14 cellular contexts compared by ENCODE assay signal in genomic region chr5:65779643-65780042, GRCh38. TPM values are rescaled to one million over a fixed set of nuclear protein-coding genes. Genes with fewer than 3 reads are reported as not detected.
DNase-seq lines count a peak whose midpoint lies in the region; ATAC-seq, FAIRE-seq and TF ChIP-seq lines count a peak whose summit lies in the region.
"Had no signal": no experiment of that assay in that cellular context is flagged by ENCODE, and none has a peak within 500 bp of the region (broad histone marks: within the 10 kb centered on the region; RNA-seq: fewer than 3 reads in every experiment).

No MANE protein-coding gene starts in this region.

- no peak overlapping the region for H2BK120ac ChIP-seq in mesenchymal stem cell (ENCODE audit: low read depth, low read length)

- no peak for TF ChIP-seq CTCF in A549 (IDR thresholded peaks at IDR 0.05)
- TF ChIP-seq CTCF in GM23338 (conservative IDR thresholded peaks at IDR 0.05; ENCODE audit: low read depth in 2 of 2): no peak
- TF ChIP-seq CTCF in right atrium auricular region (IDR thresholded peaks at IDR 0.05): no peak

- no peak overlapping the region for H3K18ac ChIP-seq in mesenchymal stem cell (ENCODE audit: low read depth in 1 of 2, low read length in 2 of 2)

- peaks cover 6% of the 10 kb centered on the region; the same call in 1 of the 2 replicates for H3K79me2 ChIP-seq in GM23338 (replicated peaks; ENCODE audit: insufficient read depth)

- peak; percentile 67 for FAIRE-seq in A549 (lab: Jason Lieb, UNC)
- FAIRE-seq: RCC 7860 had no signal

- H3F3A ChIP-seq in GM23338 (replicated peaks; ENCODE audit: low read depth): no peaks in the 10 kb centered on the region

- H3K4me3 ChIP-seq in A549 (no peak overlapping the region), mesenchymal stem cell (ENCODE audit: insufficient read depth in 1 of 2, low read depth in 1 of 2, low read length in 2 of 2) (no peak overlapping the region), GM23338 (no peak overlapping the region), right atrium auricular region (no peak overlapping the region)
- H3K4me3 ChIP-seq: upper lobe of left lung had no signal

- 77% methylated on average over 1 of the region's 1 CpG for WGBS in A549 (ENCODE audit: missing lambda C conversion rate)
- 78% methylated on average over 1 of the region's 1 CpG for WGBS in mesenchymal stem cell

- H3K9me3 ChIP-seq in A549: no peaks in the 10 kb centered on the region
- no peaks in the 10 kb centered on the region for H3K9me3 ChIP-seq in mesenchymal stem cell (ENCODE audit: control insufficient read depth, low read length)
- H3K9me3 ChIP-seq in right atrium auricular region: no peaks in the 10 kb centered on the region
- H3K9me3 ChIP-seq: BE2C, upper lobe of left lung had no signal

- H2AK5ac ChIP-seq in mesenchymal stem cell (ENCODE audit: low read length, severe bottlenecking): no peak overlapping the region

- H3K9me3 Mint-ChIP-seq in T-helper 2 cell treated with Interferon-gamma antibody and Interleukin-4, amounts not matched to agents 5 μg/mL and 100 μg/mL, for 36 hours: no peaks in the 10 kb centered on the region
- no peaks in the 10 kb centered on the region for H3K9me3 Mint-ChIP-seq in GM23338
- H3K9me3 Mint-ChIP-seq: IgD-negative memory B cell had no signal

- no peak for TF ChIP-seq EP300 in A549 (IDR thresholded peaks at IDR 0.05)

- H3K79me1 ChIP-seq in mesenchymal stem cell (replicated peaks; ENCODE audit: low read length, poor library complexity, severe bottlenecking): peaks cover 12% of the 10 kb centered on the region

- H3K27me3 Mint-ChIP-seq in T-helper 2 cell treated with Interferon-gamma antibody and Interleukin-4, amounts not matched to agents 5 μg/mL and 100 μg/mL, for 36 hours (ENCODE audit: low read depth): no peaks in the 10 kb centered on the region
- H3K27me3 Mint-ChIP-seq in GM23338 (ENCODE audit: insufficient read depth, low read depth, poor library complexity): no peaks in the 10 kb centered on the region
- H3K27me3 Mint-ChIP-seq: IgD-negative memory B cell had no signal

- H2AFZ ChIP-seq in mesenchymal stem cell (ENCODE audit: low read depth, low read length) (no peak overlapping the region), GM23338 (no peak overlapping the region)

- TF ChIP-seq RAD21 in A549 (conservative IDR thresholded peaks at IDR 0.05 in 1 of 2, IDR thresholded peaks at IDR 0.05 in 1 of 2): no peak

- CTCF ChIA-PET in A549 (lab: Yijun Ruan, JAX): interaction anchor here (0.7 kb wide), 1 partner anchor 119 kb away, joined by 4 read pairs; no protein-coding TSS in a partner anchor

- POLR2A ChIA-PET in A549 (lab: Yijun Ruan, JAX): no interaction called here

- no peak overlapping the region for H3K4ac ChIP-seq in mesenchymal stem cell (ENCODE audit: low read depth in 1 of 2, low read length in 2 of 2)

- H4K20me1 ChIP-seq in GM23338 (replicated peaks; ENCODE audit: insufficient read depth): peaks cover 16% of the 10 kb centered on the region

- H3K27ac ChIP-seq in A549: no peak overlapping the region
- H3K27ac ChIP-seq in mesenchymal stem cell (ENCODE audit: low read length, poor library complexity, severe bottlenecking): no peak overlapping the region
- no peak overlapping the region for H3K27ac ChIP-seq in GM23338 (ENCODE audit: low read depth)
- H3K27ac ChIP-seq in right atrium auricular region: no peak overlapping the region
- H3K27ac ChIP-seq: upper lobe of left lung had no signal

- H4K91ac ChIP-seq in mesenchymal stem cell (ENCODE audit: low read length): no peak overlapping the region

- H3K27me3 ChIP-seq in mesenchymal stem cell (ENCODE audit: control insufficient read depth in 1 of 2, insufficient read depth in 1 of 2, low read length in 2 of 2): no peaks in the 10 kb centered on the region
- H3K27me3 ChIP-seq in GM23338 (ENCODE audit: insufficient read depth): no peaks in the 10 kb centered on the region
- H3K27me3 ChIP-seq in right atrium auricular region: no peaks in the 10 kb centered on the region
- H3K27me3 ChIP-seq: BE2C, upper lobe of left lung had no signal

- ATAC-seq in A549 (no peak), GM18502 (IDR thresholded peaks at IDR 0.05; ENCODE audit: poor library complexity, unreplicated experiment) (peak; percentile 59), HG02610 (IDR thresholded peaks at IDR 0.05; ENCODE audit: unreplicated experiment) (peak; percentile 53), GM23338 (no peak)

- H3K14ac ChIP-seq in mesenchymal stem cell (ENCODE audit: low read length in 2 of 2): no peak overlapping the region

- H2BK12ac ChIP-seq in mesenchymal stem cell (ENCODE audit: low read length in 2 of 2): no peak overlapping the region

- no peak overlapping the region for H3K23ac ChIP-seq in mesenchymal stem cell (ENCODE audit: low read length in 2 of 2)

- DNase-seq in A549 (ENCODE audit: low read depth in 1 of 2, low spot score in 1 of 2) (no peak), mesenchymal stem cell (no peak), NCI-H187 treated with DMSO at 0.1 percent for 48 hours (lab: John Stamatoyannopoulos, UW) (no peak), GM23338 (ENCODE audit: low spot score) (no peak), right atrium auricular region (ENCODE audit: low spot score) (no peak)
- no peak for DNase-seq in T-helper 2 cell treated with Interferon-gamma antibody and Interleukin-4, amounts not matched to agents 5 μg/mL and 100 μg/mL, for 36 hours (ENCODE audit: low spot score)
- DNase-seq: BE2C, cerebellar nuclear complex, NCI-H2171, upper lobe of left lung had no signal

- no peak overlapping the region for H4K8ac ChIP-seq in mesenchymal stem cell (ENCODE audit: low read length)

- H2BK15ac ChIP-seq in mesenchymal stem cell (ENCODE audit: low read depth, poor library complexity, severe bottlenecking): no peak overlapping the region

- H3K9me2 ChIP-seq in GM23338 (ENCODE audit: insufficient read depth): no peaks in the 10 kb centered on the region

- peak overlapping the region; percentile 54 for H3K4me3 Mint-ChIP-seq in T-helper 2 cell treated with Interferon-gamma antibody and Interleukin-4, amounts not matched to agents 5 μg/mL and 100 μg/mL, for 36 hours
- H3K4me3 Mint-ChIP-seq in GM23338: no peak overlapping the region
- H3K4me3 Mint-ChIP-seq: IgD-negative memory B cell had no signal

- H3K4me1 ChIP-seq in A549 (no peaks in the 10 kb centered on the region), mesenchymal stem cell (ENCODE audit: control insufficient read depth, insufficient read depth, low read depth, low read length) (peaks cover 6% of the 10 kb centered on the region), GM23338 (ENCODE audit: insufficient read depth) (no peaks in the 10 kb centered on the region), right atrium auricular region (no peaks in the 10 kb centered on the region)
- H3K4me1 ChIP-seq: upper lobe of left lung had no signal

- H3K27ac Mint-ChIP-seq in T-helper 2 cell treated with Interferon-gamma antibody and Interleukin-4, amounts not matched to agents 5 μg/mL and 100 μg/mL, for 36 hours: peak overlapping the region; percentile 75
- H3K27ac Mint-ChIP-seq in GM23338: no peak overlapping the region
- H3K27ac Mint-ChIP-seq: IgD-negative memory B cell had no signal

- H3K4me2 ChIP-seq in A549: no peak overlapping the region
- no peak overlapping the region for H3K4me2 ChIP-seq in mesenchymal stem cell (ENCODE audit: low read length, poor library complexity, severe bottlenecking)
- no peak overlapping the region for H3K4me2 ChIP-seq in GM23338

- no peak overlapping the region for H2BK5ac ChIP-seq in mesenchymal stem cell (ENCODE audit: low read depth, low read length, poor library complexity, severe bottlenecking)

- H3K36me3 ChIP-seq in mesenchymal stem cell (ENCODE audit: control insufficient read depth in 1 of 2, insufficient read depth in 2 of 2, low read depth in 1 of 2, low read length in 2 of 2): peaks cover 0 to 35% of the 10 kb centered on the region in 2 experiments
- H3K36me3 ChIP-seq in GM23338 (ENCODE audit: insufficient read depth): peaks cover 22% of the 10 kb centered on the region
- no peaks in the 10 kb centered on the region for H3K36me3 ChIP-seq in right atrium auricular region
- H3K36me3 ChIP-seq: upper lobe of left lung had no signal

- H3K9ac ChIP-seq in mesenchymal stem cell (ENCODE audit: low read length): no peak overlapping the region

- peaks cover 20% of the 10 kb centered on the region for H3K4me1 Mint-ChIP-seq in T-helper 2 cell treated with Interferon-gamma antibody and Interleukin-4, amounts not matched to agents 5 μg/mL and 100 μg/mL, for 36 hours (ENCODE audit: low read depth)
- no peaks in the 10 kb centered on the region for H3K4me1 Mint-ChIP-seq in GM23338

- H3K36me3 Mint-ChIP-seq in T-helper 2 cell treated with Interferon-gamma antibody and Interleukin-4, amounts not matched to agents 5 μg/mL and 100 μg/mL, for 36 hours (ENCODE audit: low read depth): peaks cover 25% of the 10 kb centered on the region
- peaks cover 62% of the 10 kb centered on the region for H3K36me3 Mint-ChIP-seq in GM23338 (ENCODE audit: low read depth)

- TF ChIP-seq POLR2A in A549 (IDR thresholded peaks at IDR 0.05; ENCODE audit: low read length): no peak

TF ChIP-seq in A549, 52 proteins besides CTCF, POLR2A, EP300 and RAD21 (continues in another document):
- TF ChIP-seq SMC3 (IDR thresholded peaks at IDR 0.05) (no peak), NPAS2 (CRISPR knock-in tag; IDR thresholded peaks at IDR 0.05; ENCODE audit: borderline replicate concordance) (no peak)

TF ChIP-seq in GM23338, 12 proteins besides CTCF, POLR2A, EP300 and RAD21 (continues in another document):
- TF ChIP-seq JUNB (IDR thresholded peaks at IDR 0.05; ENCODE audit: unreplicated experiment): no peak

RNA-seq across cellular contexts. Expression of gene NLN, which starts 57.6 kb away (rescaled TPM):
- polyA plus RNA-seq in A549 (2011; rRNA removed): 74.2 and 88.9 TPM in 2 replicates
- polyA plus RNA-seq in A549 (2012; cell fraction: cytosol; rRNA removed): 36.7 and 40.2 TPM in 2 replicates
- polyA plus RNA-seq in A549 (2012; cell fraction: nucleus; rRNA removed): 20.2 and 25.2 TPM in 2 replicates
- polyA plus RNA-seq in A549 (2017; fragmentation: RNase III; extraction: RNeasy Plus Mini Kit Qiagen cat#74134 plus additional on column Dnase treatment): 68.6 to 79.2 TPM (median 69.3 TPM) in 3 replicates
- polyA minus RNA-seq in A549 (2011; rRNA and poly(A)+ RNA removed): 88.5 and 102 TPM in 2 replicates
- polyA plus RNA-seq in mesenchymal stem cell (2013, experiment 1 of 2): 19.6 TPM
- 21.0 TPM for polyA plus RNA-seq in mesenchymal stem cell (2013, experiment 2 of 2)
- total RNA-seq in GM23338 (2014; rRNA removed; shearing (Covaris generic)): 155 and 168 TPM in 2 replicates
- 49.5 and 56.4 TPM in 2 replicates for polyA plus RNA-seq in GM23338 (2016; fragmentation: Nextera tagmentation; extraction: Ambion mirVana)
- total RNA-seq in right atrium auricular region: 1 to 10 TPM; 5.9 to 7.2 TPM

RNA-seq across cellular contexts. Expression of gene SGTB, which starts 57.7 kb away (rescaled TPM):
- polyA plus RNA-seq in A549 (2011; rRNA removed) (13.9 and 17.4 TPM in 2 replicates), A549 (2017; fragmentation: RNase III; extraction: RNeasy Plus Mini Kit Qiagen cat#74134 plus additional on column Dnase treatment) (8.0 to 9.3 TPM (median 8.6 TPM) in 3 replicates), GM23338 (2016; fragmentation: Nextera tagmentation; extraction: Ambion mirVana) (6.4 and 8.0 TPM in 2 replicates)
- 2.3 and 2.5 TPM in 2 replicates for polyA plus RNA-seq in A549 (2012; cell fraction: cytosol; rRNA removed)
- 1.2 and 1.8 TPM in 2 replicates for polyA plus RNA-seq in A549 (2012; cell fraction: nucleus; rRNA removed)
- 4.7 and 4.8 TPM in 2 replicates for polyA minus RNA-seq in A549 (2011; rRNA and poly(A)+ RNA removed)
- 8.2 TPM for polyA plus RNA-seq in mesenchymal stem cell (2013, experiment 1 of 2)
- polyA plus RNA-seq in mesenchymal stem cell (2013, experiment 2 of 2): 8.2 TPM
- total RNA-seq in GM23338 (2014; rRNA removed; shearing (Covaris generic)): 12.5 and 14.8 TPM in 2 replicates
- 1 to 10 TPM; 6.8 to 6.9 TPM for total RNA-seq in right atrium auricular region

Comparison
In these comparisons a context has a peak if more than half of its experiments do, and no peak if none do; other contexts are left out.
1. ATAC-seq: peak in GM18502 (single experiment) and HG02610 (single experiment); none in A549 (0 of 2) and GM23338 (single experiment).
2. RNA of gene NLN, which starts 57.6 kb away (total RNA-seq): 155 to 168 TPM in GM23338; 5.9 to 7.2 TPM in right atrium auricular region; every median in the first group is over 10 times any median in the second.